ENCODE assay signal across 18 cellular contexts in genomic region chr4:88028961-88029360, GRCh38. TPM values are rescaled to one million over a fixed set of nuclear protein-coding genes. Genes with fewer than 3 reads are reported as not detected.
DNase-seq lines count a peak whose midpoint lies in the region; ATAC-seq and TF ChIP-seq lines count a peak whose summit lies in the region.
"Had no signal": no experiment of that assay in that cellular context is flagged by ENCODE, and none has a peak within 500 bp of the region (broad histone marks: within the 10 kb centered on the region; RNA-seq: fewer than 3 reads in every experiment).

No MANE protein-coding gene starts in this region.

- H3K4me1 ChIP-seq in KMS-11 (ENCODE audit: low read depth, poor library complexity, severe bottlenecking) (peaks cover 76% of the 10 kb centered on the region), foreskin keratinocyte (peaks cover 14% of the 10 kb centered on the region), smooth muscle cell (ENCODE audit: low read depth) (peaks cover 13% of the 10 kb centered on the region)

- peaks cover 27% of the 10 kb centered on the region for H3K4me1 Mint-ChIP-seq in activated T-helper 17 cell treated with anti-CD3 and anti-CD28 coated beads, Interleukin-2, amount 50 U/mL, for 72 hours

- H3K9ac ChIP-seq in KMS-11 = no peak overlapping the region
- peak overlapping the region; percentile 30 for H3K9ac ChIP-seq in smooth muscle cell (ENCODE audit: low read depth)

- H3K4me3 Mint-ChIP-seq in activated T-helper 17 cell treated with anti-CD3 and anti-CD28 coated beads, Interleukin-2, amount 50 U/mL, for 72 hours = no peak overlapping the region
- H3K4me3 Mint-ChIP-seq: effector memory CD8-positive, alpha-beta T cell had no signal

- H3K79me2 ChIP-seq in KMS-11 (ENCODE audit: insufficient read depth, low read depth) = peaks cover 3% of the 10 kb centered on the region; the same call in 1 of the 2 replicates
- H3K79me2 ChIP-seq in smooth muscle cell (ENCODE audit: low read depth) = peaks cover 3% of the 10 kb centered on the region

- WGBS in smooth muscle cell (ENCODE audit: low lambda C conversion rate) = 58% methylated on average over 4 of the region's 4 CpGs

- H3K9me3 Mint-ChIP-seq in activated T-helper 17 cell treated with anti-CD3 and anti-CD28 coated beads, Interleukin-2, amount 50 U/mL, for 72 hours = peaks cover 8% of the 10 kb centered on the region

- H2AFZ ChIP-seq in KMS-11 (ENCODE audit: low read depth) (no peak overlapping the region), smooth muscle cell (ENCODE audit: low read depth) (no peak overlapping the region)

- no peak for ATAC-seq in activated T-helper 17 cell treated with anti-CD3 and anti-CD28 coated beads, Interleukin-2, amount 50 U/mL, for 72 hours (replicated peaks)
- ATAC-seq in foreskin keratinocyte = no peak
- no peak for ATAC-seq in GM21390 (IDR thresholded peaks at IDR 0.05; ENCODE audit: unreplicated experiment)
- ATAC-seq: effector memory CD8-positive, alpha-beta T cell had no signal

- H3K36me3 ChIP-seq in KMS-11 (ENCODE audit: insufficient read depth) (no peaks in the 10 kb centered on the region; the same call in 1 of the 2 replicates), smooth muscle cell (ENCODE audit: low read depth) (peaks cover 5% of the 10 kb centered on the region)

- H3K27ac ChIP-seq in KMS-11 = no peak overlapping the region
- peak overlapping the region; percentile 94 for H3K27ac ChIP-seq in foreskin keratinocyte
- H3K27ac ChIP-seq in smooth muscle cell (ENCODE audit: low read depth) = peak overlapping the region; percentile 89
- H3K27ac ChIP-seq in coronary artery = peak overlapping the region in 1 of 2 donors; percentile 60

- TF ChIP-seq CTCF in KMS-11 (conservative IDR thresholded peaks at IDR 0.05; ENCODE audit: low read depth, low read length) (no peak), foreskin keratinocyte (conservative IDR thresholded peaks at IDR 0.05) (no peak), smooth muscle cell (IDR thresholded peaks at IDR 0.05; ENCODE audit: borderline replicate concordance, insufficient read depth, poor library complexity, severe bottlenecking) (no peak), coronary artery (IDR thresholded peaks at IDR 0.05) (no peak)

- H3K4me3 ChIP-seq in KMS-11 (IDR thresholded peaks at IDR 0.05; ENCODE audit: insufficient read depth, low read depth, low read length) (no peak overlapping the region), smooth muscle cell (no peak overlapping the region), coronary artery (no peak overlapping the region)
- H3K4me3 ChIP-seq: left ventricle myocardium inferior, MG63, thoracic aorta had no signal

- no peak for DNase-seq in foreskin keratinocyte
- no peak for DNase-seq in smooth muscle cell (lab: John Stamatoyannopoulos, UW; ENCODE audit: unreplicated experiment)
- DNase-seq in globus pallidus (ENCODE audit: low spot score) = no peak
- DNase-seq in activated CD4-positive, alpha-beta T cell treated with anti-CD3 and anti-CD28 coated beads, Interleukin-2, amount 50 U/mL, for 48 hours = no peak
- no peak for DNase-seq in coronary artery (ENCODE audit: low spot score)
- DNase-seq: Calu3; central memory CD4-positive, alpha-beta T cell; effector memory CD8-positive, alpha-beta T cell; left ventricle myocardium inferior; MG63; NCI-H2029 treated with DMSO at 0.1 percent for 48 hours; NCI-H526; small intestine; T1000 had no signal

- H3K27me3 ChIP-seq in KMS-11 (ENCODE audit: insufficient read depth, low read depth) (no peaks in the 10 kb centered on the region), foreskin keratinocyte (no peaks in the 10 kb centered on the region), smooth muscle cell (ENCODE audit: low read depth) (no peaks in the 10 kb centered on the region)
- H3K27me3 ChIP-seq: MG63 had no signal

- H3K27me3 Mint-ChIP-seq in activated T-helper 17 cell treated with anti-CD3 and anti-CD28 coated beads, Interleukin-2, amount 50 U/mL, for 72 hours = no peaks in the 10 kb centered on the region
- H3K27me3 Mint-ChIP-seq: effector memory CD8-positive, alpha-beta T cell had no signal

- H3K9me3 ChIP-seq in smooth muscle cell (replicated peaks; ENCODE audit: low read depth) = peaks cover 6% of the 10 kb centered on the region
- H3K9me3 ChIP-seq: thoracic aorta had no signal

- no peaks in the 10 kb centered on the region; the same call in 1 of the 2 replicates for H4K20me1 ChIP-seq in KMS-11 (ENCODE audit: insufficient read depth)
- peaks cover 14% of the 10 kb centered on the region for H4K20me1 ChIP-seq in smooth muscle cell (ENCODE audit: low read depth)

- H3K36me3 Mint-ChIP-seq in activated T-helper 17 cell treated with anti-CD3 and anti-CD28 coated beads, Interleukin-2, amount 50 U/mL, for 72 hours (ENCODE audit: low read depth) = peaks cover 41% of the 10 kb centered on the region

- H3K27ac Mint-ChIP-seq in activated T-helper 17 cell treated with anti-CD3 and anti-CD28 coated beads, Interleukin-2, amount 50 U/mL, for 72 hours = peak overlapping the region; percentile 77

- H3K4me2 ChIP-seq in KMS-11 (peak overlapping the region; percentile 59), smooth muscle cell (peak overlapping the region; percentile 65)

- H3F3A ChIP-seq in smooth muscle cell (ENCODE audit: low read depth) = peaks cover 28% of the 10 kb centered on the region

RNA-seq across cellular contexts. Expression of gene PKD2, which starts 21.5 kb away (rescaled TPM):
- 10 to 100 TPM in 1 of 2 donors, 1 to 10 TPM in 1; 7.3 to 12.7 TPM for total RNA-seq in activated T-helper 17 cell treated with anti-CD3 and anti-CD28 coated beads, Interleukin-2, amount 50 U/mL, for 72 hours
- total RNA-seq in foreskin keratinocyte (22.9 and 26.5 TPM in 2 replicates), smooth muscle cell (40.6 and 41.4 TPM in 2 replicates)
- polyA plus RNA-seq in foreskin keratinocyte (4.8 and 5.9 TPM in 2 replicates), smooth muscle cell (13.1 and 19.8 TPM in 2 replicates)

RNA-seq across cellular contexts. Expression of gene SPP1, which starts 53.4 kb away (rescaled TPM):
- total RNA-seq in activated T-helper 17 cell treated with anti-CD3 and anti-CD28 coated beads, Interleukin-2, amount 50 U/mL, for 72 hours = 1 to 10 TPM in 1 of 2 donors, under 1 TPM in 1; 0.21 to 7.3 TPM
- 0.17 and 0.18 TPM in 2 replicates for total RNA-seq in foreskin keratinocyte
- polyA plus RNA-seq in foreskin keratinocyte = 0.21 and 0.24 TPM in 2 replicates
- total RNA-seq in smooth muscle cell = 29.6 and 37.3 TPM in 2 replicates
- 16.2 and 102 TPM in 2 replicates for polyA plus RNA-seq in smooth muscle cell
